Comparison of ENCODE assay signal across 8 cellular contexts in genomic region chrX:64093761-64094160, GRCh38.
DNase-seq lines count a peak whose midpoint lies in the region; ATAC-seq, FAIRE-seq and TF ChIP-seq lines count a peak whose summit lies in the region.
"Had no signal": no experiment of that assay in that cellular context is flagged by ENCODE, and none has a peak within 500 bp of the region (broad histone marks: within the 10 kb centered on the region; RNA-seq: fewer than 3 reads in every experiment).

No MANE protein-coding gene starts in this region.

- H3K27ac ChIP-seq in pancreas: no peak overlapping the region

- no peaks in the 10 kb centered on the region for H3K4me1 ChIP-seq in Loucy (ENCODE audit: insufficient read depth, low read length, poor library complexity, severe bottlenecking)
- H3K4me1 ChIP-seq in pancreas: no peaks in the 10 kb centered on the region

- FAIRE-seq in pancreas (lab: Jason Lieb, UNC): peak; percentile 78

- peak in 3 of 4 donors; percentile 38 to 69 (median 58) for ATAC-seq in pancreas
- no peak for ATAC-seq in HG02973 (IDR thresholded peaks at IDR 0.05; ENCODE audit: unreplicated experiment)
- ATAC-seq in HG03520 (IDR thresholded peaks at IDR 0.05; ENCODE audit: unreplicated experiment): no peak

- WGBS in pancreas, 2 donors: 6 to 21% methylated on average over 2 of the region's 2 CpGs

- no peaks in the 10 kb centered on the region for H3K9me2 ChIP-seq in Loucy (replicated peaks; ENCODE audit: low read depth, low read length)

- intact Hi-C loops in pancreas (cut with DNase I): no loop called here

- no peaks in the 10 kb centered on the region for H3F3A ChIP-seq in Loucy (ENCODE audit: low read depth)

- no peaks in the 10 kb centered on the region for H4K20me1 ChIP-seq in Loucy (ENCODE audit: insufficient read depth, low read length, poor library complexity, severe bottlenecking)

- H3K9me3 ChIP-seq in Loucy (ENCODE audit: insufficient read depth, low read depth, low read length): no peaks in the 10 kb centered on the region
- no peaks in the 10 kb centered on the region for H3K9me3 ChIP-seq in pancreas

- H3K9ac ChIP-seq in Loucy (ENCODE audit: low read depth, low read length, poor library complexity, severe bottlenecking): no peak overlapping the region

- H3K79me2 ChIP-seq in Loucy (ENCODE audit: insufficient read depth, low read length): no peaks in the 10 kb centered on the region

- H3K27me3 ChIP-seq in Loucy (ENCODE audit: insufficient read depth, low read length, poor library complexity, severe bottlenecking) (no peaks in the 10 kb centered on the region), pancreas (no peaks in the 10 kb centered on the region)

- peak; percentile 60 for TF ChIP-seq CTCF in Loucy (conservative IDR thresholded peaks at IDR 0.05; ENCODE audit: low read length)
- peak in 2 of 4 donors; percentile 14 to 30 for TF ChIP-seq CTCF in pancreas (IDR thresholded peaks at IDR 0.05)

- no peak overlapping the region for H2AFZ ChIP-seq in Loucy (ENCODE audit: low read length)

- no peaks in the 10 kb centered on the region for H3K36me3 ChIP-seq in Loucy (ENCODE audit: insufficient read depth, low read length)
- no peaks in the 10 kb centered on the region for H3K36me3 ChIP-seq in pancreas

- no peak overlapping the region for H3K4me2 ChIP-seq in Loucy (ENCODE audit: low read depth, low read length, poor library complexity, severe bottlenecking)

- H3K4me3 ChIP-seq in Loucy (ENCODE audit: low read length, poor library complexity, severe bottlenecking) (no peak overlapping the region), pancreas (no peak overlapping the region)

- DNase-seq in GM04503 (ENCODE audit: low read depth): peak; percentile 2
- DNase-seq in epidermal melanocyte (ENCODE audit: insufficient read length, low spot score): peak; percentile 19
- DNase-seq in pancreas: no peak
- no peak for DNase-seq in GM19240 (ENCODE audit: insufficient read length, low spot score)
- DNase-seq: activated T-cell treated with anti-CD3 and anti-CD28 coated beads, Interleukin-2, amount 50 U/mL, for 1 hour had no signal

Comparison
In these comparisons a context has a peak if more than half of its experiments do, and no peak if none do; other contexts are left out.
1. DNase-seq: peak in GM04503 (single experiment) and epidermal melanocyte (single experiment); none in pancreas (0 of 6) and GM19240 (single experiment).
2. ATAC-seq: peak in pancreas (3 of 4); none in HG02973 (single experiment) and HG03520 (single experiment).